9 cellular contexts compared by ENCODE assay signal in genomic region chr12:58918475-58918874, GRCh38. TPM values are rescaled to one million over a fixed set of nuclear protein-coding genes. Genes with fewer than 3 reads are reported as not detected.
DNase-seq lines count a peak whose midpoint lies in the region; ATAC-seq and TF ChIP-seq lines count a peak whose summit lies in the region.
"Had no signal": no experiment of that assay in that cellular context is flagged by ENCODE, and none has a peak within 500 bp of the region (broad histone marks: within the 10 kb centered on the region; RNA-seq: fewer than 3 reads in every experiment).

No MANE protein-coding gene starts in this region.

- H3K4me1 ChIP-seq in HEK293 (ENCODE audit: control insufficient read depth, insufficient read depth, low read length): peaks cover 39% of the 10 kb centered on the region
- peaks cover 42% of the 10 kb centered on the region for H3K4me1 ChIP-seq in iPS-18a (ENCODE audit: control insufficient read depth, low read depth, low read length)
- H3K4me1 ChIP-seq in smooth muscle cell (ENCODE audit: low read depth): peaks cover 45% of the 10 kb centered on the region

- ATAC-seq in GM18858 (IDR thresholded peaks at IDR 0.05; ENCODE audit: unreplicated experiment): no peak

- H2AFZ ChIP-seq in smooth muscle cell (ENCODE audit: low read depth): no peak overlapping the region

- H3K27me3 ChIP-seq in iPS-18a (ENCODE audit: control insufficient read depth, insufficient read depth, low read length) (peaks cover 14% of the 10 kb centered on the region), smooth muscle cell (ENCODE audit: low read depth) (peaks cover 7% of the 10 kb centered on the region)

- peaks cover 0 to 4% of the 10 kb centered on the region in 2 experiments; a peak in 1 of 3 replicates for H3K36me3 ChIP-seq in HEK293 (ENCODE audit: control insufficient read depth in 2 of 2, insufficient read depth in 1 of 2, low read length in 2 of 2)
- no peaks in the 10 kb centered on the region for H3K36me3 ChIP-seq in iPS-18a (ENCODE audit: control insufficient read depth, low read depth, low read length)
- H3K36me3 ChIP-seq in smooth muscle cell (ENCODE audit: low read depth): no peaks in the 10 kb centered on the region

- peak overlapping the region; percentile 99 for H3K4me2 ChIP-seq in smooth muscle cell

- peaks cover 7% of the 10 kb centered on the region for H3F3A ChIP-seq in smooth muscle cell (ENCODE audit: low read depth)

- H3K9me3 ChIP-seq in HEK293 (ENCODE audit: control insufficient read depth, insufficient read depth, low read depth, low read length) (no peaks in the 10 kb centered on the region), iPS-18a (ENCODE audit: control insufficient read depth, low read depth, low read length) (no peaks in the 10 kb centered on the region), smooth muscle cell (replicated peaks; ENCODE audit: low read depth) (no peaks in the 10 kb centered on the region)

- CTCF ChIA-PET in HEK293 (lab: Yijun Ruan, JAX): interaction anchor here (0.6 to 0.9 kb wide), 4 partner anchors 11 to 1137 kb away, joined by 3 to 4 read pairs (median 4); no protein-coding TSS in a partner anchor

- 61% methylated on average over 4 of the region's 4 CpGs for WGBS in smooth muscle cell (ENCODE audit: low lambda C conversion rate)

- TF ChIP-seq CTCF in HEK293 (tag by site-specific recombination; IDR thresholded peaks at IDR 0.05) (no peak), smooth muscle cell (IDR thresholded peaks at IDR 0.05; ENCODE audit: borderline replicate concordance, insufficient read depth, poor library complexity, severe bottlenecking) (no peak)

- POLR2A ChIA-PET in HEK293 (lab: Yijun Ruan, JAX): interaction anchor here (1.6 kb wide), 1 partner anchor 152 kb away, joined by 4 read pairs; no protein-coding TSS in a partner anchor

- in situ Hi-C loops in SK-MEL-5 (cut with HindIII; ENCODE audit: low pct_unique_long_range_greater_than_20kb, low sequenced_read_pairs): no loop called here

- H3K9ac ChIP-seq in iPS-18a (ENCODE audit: low read length) (no peak overlapping the region), smooth muscle cell (ENCODE audit: low read depth) (peak overlapping the region; percentile 21)

- DNase-seq in SK-MEL-5 (ENCODE audit: low read depth, low spot score) (peak; percentile 17), smooth muscle cell (lab: John Stamatoyannopoulos, UW; ENCODE audit: unreplicated experiment) (no peak), NCI-H446 treated with DMSO at 0.1 percent for 48 hours (lab: John Stamatoyannopoulos, UW) (no peak), NK-92 (lab: John Stamatoyannopoulos, UW; ENCODE audit: unreplicated experiment) (no peak), NCI-H2029 (lab: John Stamatoyannopoulos, UW) (no peak)
- DNase-seq: activated B cell treated with CpG ODN at 0.5 μM for 24 hours had no signal

- H3K4me3 ChIP-seq in HEK293 (ENCODE audit: low read depth, low read length) (peak overlapping the region; percentile 86), iPS-18a (ENCODE audit: low read length) (peak overlapping the region; percentile 82), smooth muscle cell (peak overlapping the region; percentile 97)

- no peaks in the 10 kb centered on the region for H4K20me1 ChIP-seq in smooth muscle cell (ENCODE audit: low read depth)

- peak overlapping the region; percentile 78 for H3K27ac ChIP-seq in HEK293 (ENCODE audit: extremely low read depth, low read depth, low read length)
- no peak overlapping the region for H3K27ac ChIP-seq in iPS-18a (ENCODE audit: low read length)
- H3K27ac ChIP-seq in smooth muscle cell (ENCODE audit: low read depth): no peak overlapping the region

- H3K79me2 ChIP-seq in smooth muscle cell (ENCODE audit: low read depth): peaks cover 12% of the 10 kb centered on the region

TF ChIP-seq in HEK293, 187 proteins besides CTCF, POLR2A, EP300 and RAD21 (continues in another document):
- peak; percentile 40; the same call in 1 of the 2 replicates for TF ChIP-seq ZBTB1 (tag by site-specific recombination; IDR thresholded peaks at IDR 0.05)
- no peak for TF ChIP-seq HOXA7 (CRISPR knock-in tag; IDR thresholded peaks at IDR 0.05; ENCODE audit: borderline replicate concordance)
- TF ChIP-seq ZNF629 (tag by site-specific recombination; IDR thresholded peaks at IDR 0.05): no peak
- no peak for TF ChIP-seq TRIM28 (IDR thresholded peaks at IDR 0.05; ENCODE audit: borderline replicate concordance, low read length)
- peak; percentile 79 for TF ChIP-seq IKZF3 (tag by site-specific recombination; IDR thresholded peaks at IDR 0.05)
- no peak for TF ChIP-seq ZNF335 (tag by site-specific recombination; conservative IDR thresholded peaks at IDR 0.05)
- TF ChIP-seq KLF9 (tag by site-specific recombination; IDR thresholded peaks at IDR 0.05; ENCODE audit: low read depth): no peak
- TF ChIP-seq, protein P1, sequence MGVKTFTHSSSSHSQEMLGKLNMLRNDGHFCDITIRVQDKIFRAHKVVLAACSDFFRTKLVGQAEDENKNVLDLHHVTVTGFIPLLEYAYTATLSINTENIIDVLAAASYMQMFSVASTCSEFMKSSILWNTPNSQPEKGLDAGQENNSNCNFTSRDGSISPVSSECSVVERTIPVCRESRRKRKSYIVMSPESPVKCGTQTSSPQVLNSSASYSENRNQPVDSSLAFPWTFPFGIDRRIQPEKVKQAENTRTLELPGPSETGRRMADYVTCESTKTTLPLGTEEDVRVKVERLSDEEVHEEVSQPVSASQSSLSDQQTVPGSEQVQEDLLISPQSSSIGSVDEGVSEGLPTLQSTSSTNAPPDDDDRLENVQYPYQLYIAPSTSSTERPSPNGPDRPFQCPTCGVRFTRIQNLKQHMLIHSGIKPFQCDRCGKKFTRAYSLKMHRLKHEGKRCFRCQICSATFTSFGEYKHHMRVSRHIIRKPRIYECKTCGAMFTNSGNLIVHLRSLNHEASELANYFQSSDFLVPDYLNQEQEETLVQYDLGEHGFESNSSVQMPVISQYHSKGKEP (tag by site-specific recombination; IDR thresholded peaks at IDR 0.05): peak; percentile 34; the same call in 1 of the 2 replicates
- no peak for TF ChIP-seq ZNF266 (tag by site-specific recombination; IDR thresholded peaks at IDR 0.05; ENCODE audit: low read depth)
- TF ChIP-seq GLIS1 (tag by site-specific recombination; IDR thresholded peaks at IDR 0.05): peak; percentile 38; the same call in 1 of the 2 replicates
- TF ChIP-seq ZXDB (tag by site-specific recombination; IDR thresholded peaks at IDR 0.05): peak; percentile 46
- peak; percentile 74 for TF ChIP-seq OSR2 (tag by site-specific recombination; IDR thresholded peaks at IDR 0.05)
- TF ChIP-seq ZNF146 (tag by site-specific recombination; IDR thresholded peaks at IDR 0.05): peak; percentile 72
- no peak for TF ChIP-seq ZBTB20 (tag by site-specific recombination; IDR thresholded peaks at IDR 0.05)
- 0 out of 2 replicates have a peak, but pooled peaks have one; percentile 19 for TF ChIP-seq HIC1 (tag by site-specific recombination; IDR thresholded peaks at IDR 0.05)
- TF ChIP-seq ZNF549 (tag by site-specific recombination; IDR thresholded peaks at IDR 0.05): peak; percentile 97
- TF ChIP-seq INSM2 (tag by site-specific recombination; IDR thresholded peaks at IDR 0.05): peak; percentile 51; the same call in 1 of the 2 replicates
- TF ChIP-seq OVOL3 (tag by site-specific recombination; IDR thresholded peaks at IDR 0.05): peak; percentile 77; the same call in 1 of the 2 replicates
- peak; percentile 81 for TF ChIP-seq WT1 (tag by site-specific recombination; IDR thresholded peaks at IDR 0.05)
- peak; percentile 33; the same call in 1 of the 2 replicates for TF ChIP-seq ZNF596 (tag by site-specific recombination; IDR thresholded peaks at IDR 0.05)
- TF ChIP-seq ZBTB17 (tag by site-specific recombination; IDR thresholded peaks at IDR 0.05): no peak
- peak; percentile 30; the same call in 1 of the 2 replicates for TF ChIP-seq GLI2 (tag by site-specific recombination; IDR thresholded peaks at IDR 0.05; ENCODE audit: borderline replicate concordance, low read depth)
- TF ChIP-seq ZNF121 (tag by site-specific recombination; IDR thresholded peaks at IDR 0.05): no peak

RNA-seq across cellular contexts. Expression of gene LRIG3, which starts 1.8 kb away (rescaled TPM):
- total RNA-seq in SK-MEL-5 (2014; rRNA removed; shearing (Covaris generic)): 7.6 and 8.9 TPM in 2 replicates
- 2.3 and 2.4 TPM in 2 replicates for polyA plus RNA-seq in SK-MEL-5 (2015; cell fraction: cytosol; rRNA removed)
- polyA plus RNA-seq in SK-MEL-5 (2015; cell fraction: nucleus; rRNA removed): 8.1 and 19.1 TPM in 2 replicates
- total RNA-seq in smooth muscle cell: 19.9 and 22.4 TPM in 2 replicates
- 6.7 and 9.0 TPM in 2 replicates for polyA plus RNA-seq in smooth muscle cell
- total RNA-seq: activated B cell treated with CpG ODN at 0.5 μM for 24 hours had no signal
